Comparison of ENCODE assay signal across 18 cellular contexts in the genomic region with DNA sequence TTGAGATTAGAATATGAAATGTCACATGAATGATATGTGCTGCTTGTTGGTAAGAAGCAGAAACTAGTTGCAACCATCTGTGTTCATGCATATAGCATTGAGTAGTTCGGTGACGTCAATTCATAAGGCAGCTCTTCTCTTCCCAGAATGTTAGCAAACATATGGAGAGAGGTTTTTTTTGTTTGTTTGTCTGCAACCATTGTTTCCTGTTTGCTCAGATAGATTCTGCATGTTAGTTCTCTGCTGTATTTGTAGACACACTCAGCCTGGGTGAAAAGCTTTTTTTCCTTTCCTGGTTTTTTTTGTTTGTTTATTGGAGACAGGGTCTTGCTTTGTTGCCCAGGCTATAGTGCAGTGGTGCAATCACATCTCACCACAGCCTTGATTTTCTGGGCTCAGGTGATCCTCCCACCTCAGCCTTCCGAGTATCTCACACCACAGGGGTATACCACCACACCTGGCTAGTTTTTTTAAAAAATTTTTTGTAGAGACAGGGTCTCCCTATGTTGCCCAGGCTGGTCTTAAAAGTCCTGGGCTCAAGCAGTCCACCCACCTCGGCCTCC. TPM values are rescaled to one million over a fixed set of nuclear protein-coding genes. Genes with fewer than 3 reads are reported as not detected.
DNase-seq lines count a peak whose midpoint lies in the region; ATAC-seq, FAIRE-seq and TF ChIP-seq lines count a peak whose summit lies in the region.
"Had no signal": no experiment of that assay in that cellular context is flagged by ENCODE, and none has a peak within 500 bp of the region (broad histone marks: within the 10 kb centered on the region; RNA-seq: fewer than 3 reads in every experiment).

No MANE protein-coding gene starts in this region.

- ATAC-seq in HepG2 (no peak; the same call in 2 of the 3 replicates), right lobe of liver (no peak)
- ATAC-seq in activated CD4-positive, CD25-positive, alpha-beta regulatory T cell treated with anti-CD3 and anti-CD28 coated beads, Interleukin-2, amount 50 U/mL, for 24 hours: no peak
- ATAC-seq: SK-N-SH treated with all-trans-retinoic acid at 6 μM for 48 hours had no signal

- peaks cover 2% of the 10 kb centered on the region for H3K79me2 ChIP-seq in HepG2 (ENCODE audit: insufficient read depth, low read length)

- H2AFZ ChIP-seq in HepG2 (ENCODE audit: low read length): no peak overlapping the region

- H3K4me3 ChIP-seq in HepG2 (replicated peaks in 1 of 3; ENCODE audit: insufficient read depth in 1 of 3, low read depth in 2 of 3, low read length in 3 of 3) (no peak overlapping the region), right lobe of liver (no peak overlapping the region)

- FAIRE-seq in HepG2 (lab: Jason Lieb, UNC): no peak
- FAIRE-seq: GM19239, H1 had no signal

- in situ Hi-C loops in HepG2 (cut with HindIII; ENCODE audit: extremely low pct_ligation_motif_present, low pct_unique_long_range_greater_than_20kb): no loop called here

- H3K27me3 Mint-ChIP-seq in IgD-negative memory B cell (no peaks in the 10 kb centered on the region), endothelial cell (ENCODE audit: unreplicated experiment) (no peaks in the 10 kb centered on the region)

- TF ChIP-seq POLR2A in HepG2 (IDR thresholded peaks at IDR 0.05; ENCODE audit: insufficient read depth in 1 of 2, low read depth in 2 of 2, low read length in 2 of 2): no peak
- TF ChIP-seq POLR2A in right lobe of liver (IDR thresholded peaks at IDR 0.05): no peak

- no peak overlapping the region for H3K4me2 ChIP-seq in HepG2 (ENCODE audit: low read depth, low read length)

- H3K27ac Mint-ChIP-seq in IgD-negative memory B cell: peak overlapping the region in 2 of 3 donors; percentile 21 to 82
- peak overlapping the region; percentile 39 for H3K27ac Mint-ChIP-seq in endothelial cell (ENCODE audit: unreplicated experiment)

- peaks cover 28 to 74% of the 10 kb centered on the region in 2 experiments for H3K36me3 ChIP-seq in HepG2 (replicated peaks in 1 of 2; ENCODE audit: control insufficient read depth in 1 of 2, insufficient read depth in 2 of 2, low read length in 2 of 2)
- peaks cover 17 to 78% (median 32%) of the 10 kb centered on the region in 4 donors for H3K36me3 ChIP-seq in right lobe of liver

- H3K27ac ChIP-seq in HepG2 (ENCODE audit: extremely low read length, insufficient read depth, low read length): no peak overlapping the region
- no peak overlapping the region for H3K27ac ChIP-seq in right lobe of liver
- H3K27ac ChIP-seq: C4-2B had no signal

- no peak for TF ChIP-seq RAD21 in HepG2 (CRISPR knock-in tag; IDR thresholded peaks at IDR 0.05)

- H4K20me1 ChIP-seq in HepG2 (ENCODE audit: insufficient read depth, low read length): no peaks in the 10 kb centered on the region; the same call in 1 of the 2 replicates

- no peaks in the 10 kb centered on the region for H3K9me3 Mint-ChIP-seq in IgD-negative memory B cell
- no peaks in the 10 kb centered on the region for H3K9me3 Mint-ChIP-seq in endothelial cell (ENCODE audit: unreplicated experiment)

- H3K27me3 ChIP-seq in HepG2 (ENCODE audit: control insufficient read depth in 1 of 2, insufficient read depth in 2 of 2, low read length in 2 of 2): no peaks in the 10 kb centered on the region; a peak in 1 of 5 replicates
- no peaks in the 10 kb centered on the region for H3K27me3 ChIP-seq in right lobe of liver

- no peak for DNase-seq in HepG2 (ENCODE audit: low spot score)
- DNase-seq in right lobe of liver: no peak
- DNase-seq in endothelial cell (ENCODE audit: low spot score): no peak
- DNase-seq in kidney glomerular epithelial cell (lab: John Stamatoyannopoulos, UW): no peak
- DNase-seq in activated CD4-positive, alpha-beta T cell treated with anti-CD3 and anti-CD28 coated beads for 4 hours: no peak
- DNase-seq: KBM-7; NCI-H1436; NCI-H2107; NCI-H226; NCI-H526 treated with DMSO at 0.1 percent for 48 hours; NK-92 treated with Interleukin-12 subunit alpha and Interleukin-12 subunit beta, amount 100 ng/mL, for 24 hours; SHP77 treated with DMSO at 0.1 percent for 48 hours had no signal

- intact Hi-C loops in HepG2 (cut with micrococcal nuclease; ENCODE audit: unreplicated experiment) (no loop called here), right lobe of liver (cut with DNase I) (no loop called here)

- H3K4me1 ChIP-seq in HepG2 (ENCODE audit: insufficient read depth, low read length) (peaks cover 13% of the 10 kb centered on the region), right lobe of liver (no peaks in the 10 kb centered on the region)

- no peaks in the 10 kb centered on the region for H3K9me3 ChIP-seq in HepG2 (ENCODE audit: low read length)
- no peaks in the 10 kb centered on the region for H3K9me3 ChIP-seq in right lobe of liver

- 92% methylated on average over 4 of the region's 4 CpGs for WGBS in HepG2 (ENCODE audit: low lambda C conversion rate)
- 100% methylated on average over 4 of the region's 4 CpGs for WGBS in right lobe of liver (ENCODE audit: insufficient coverage, low coverage, low lambda C conversion rate, missing lambda C conversion rate)

- POLR2A ChIA-PET in HepG2 (lab: Yijun Ruan, JAX): interaction anchor here (1.1 kb wide), 2 partner anchors 16 to 17 kb away, joined by 5 to 8 read pairs; no protein-coding TSS in a partner anchor

- no peak for TF ChIP-seq EP300 in HepG2 (IDR thresholded peaks at IDR 0.05; ENCODE audit: low read depth in 2 of 2, low read length in 2 of 2)
- TF ChIP-seq EP300 in HepG2 (CRISPR knock-in tag; IDR thresholded peaks at IDR 0.05; ENCODE audit: borderline replicate concordance): no peak

- CTCF ChIA-PET in HepG2 (lab: Yijun Ruan, JAX; ENCODE audit: low intra/inter-chr PET ratio, low total read pairs): no interaction called here

- TF ChIP-seq CTCF in HepG2 (CRISPR knock-in tag; IDR thresholded peaks at IDR 0.05): no peak
- TF ChIP-seq CTCF in right lobe of liver (IDR thresholded peaks at IDR 0.05): no peak
- no peak for TF ChIP-seq CTCF in endothelial cell (IDR thresholded peaks at IDR 0.05; ENCODE audit: unreplicated experiment)

- no peak overlapping the region for H3K4me3 Mint-ChIP-seq in IgD-negative memory B cell
- H3K4me3 Mint-ChIP-seq in endothelial cell (ENCODE audit: unreplicated experiment): no peak overlapping the region

- H3K4me1 Mint-ChIP-seq in IgD-negative memory B cell (no peaks in the 10 kb centered on the region), endothelial cell (ENCODE audit: unreplicated experiment) (no peaks in the 10 kb centered on the region)

- BruUV-seq in HepG2 (replicated peaks; lab: Mats Ljungman, UMichigan): no TSS peak

- no peak overlapping the region for H3K9ac ChIP-seq in HepG2 (ENCODE audit: insufficient read depth, low read depth, low read length)

- H3K36me3 Mint-ChIP-seq in IgD-negative memory B cell (peaks cover 4% of the 10 kb centered on the region), endothelial cell (ENCODE audit: low read depth, unreplicated experiment) (peaks cover 54% of the 10 kb centered on the region)

TF ChIP-seq in HepG2, 621 proteins besides CTCF, POLR2A, EP300 and RAD21:
- no peak for TF ChIP-seq THYN1 (CRISPR knock-in tag; IDR thresholded peaks at IDR 0.05; ENCODE audit: borderline replicate concordance, low read depth)
- no peak for TF ChIP-seq FOXP1 (IDR thresholded peaks at IDR 0.05)
- peak; percentile 43; the same call in 1 of the 2 replicates for TF ChIP-seq FOXP1 (CRISPR knock-in tag; IDR thresholded peaks at IDR 0.05)
- TF ChIP-seq ZNF121 (CRISPR knock-in tag; IDR thresholded peaks at IDR 0.05): peak; percentile 78

RNA-seq across cellular contexts. Expression of gene WSB1, which starts 16.7 kb away (rescaled TPM):
- total RNA-seq in HepG2 (2016; rRNA removed; fragmentation: Illumina TruSeq; extraction: Trizol) (81.3 and 93.3 TPM in 2 replicates), right lobe of liver (10 to 100 TPM; 28.3 to 97.6 (median 35.0) TPM), endothelial cell (ENCODE audit: unreplicated experiment) (443 TPM)
- 26.6 and 31.7 TPM in 2 replicates for total RNA-seq in HepG2 (2016; cell fraction: cytosol; rRNA removed; fragmentation: Illumina TruSeq; extraction: Trizol; ENCODE audit: low read depth)
- total RNA-seq in HepG2 (2016; cell fraction: insoluble cytoplasmic fraction; rRNA removed; fragmentation: Illumina TruSeq; extraction: Trizol): 77.2 and 87.4 TPM in 2 replicates
- total RNA-seq in HepG2 (2016; cell fraction: membrane; rRNA removed; fragmentation: Illumina TruSeq; extraction: Trizol): 21.0 and 21.8 TPM in 2 replicates
- total RNA-seq in HepG2 (2016; cell fraction: nucleus; rRNA removed; fragmentation: Illumina TruSeq; extraction: Trizol): 85.9 and 97.4 TPM in 2 replicates
- polyA plus RNA-seq in HepG2 (2011; rRNA removed) (253 and 294 TPM in 2 replicates), IgD-negative memory B cell (261 TPM)
- polyA plus RNA-seq in HepG2 (2011; cell fraction: cytosol; rRNA removed): 120 and 143 TPM in 2 replicates
- 1,276 and 1,394 TPM in 2 replicates for polyA plus RNA-seq in HepG2 (2011; cell fraction: nucleus; rRNA removed)
- 89.4 and 114 TPM in 2 replicates for polyA plus RNA-seq in HepG2 (2012)
- 1.8 and 1.9 TPM in 2 replicates for polyA plus RNA-seq in HepG2 (2016; cell fraction: cytosol; fragmentation: Illumina TruSeq; extraction: Trizol; ENCODE audit: low read depth)
- 71.2 and 71.6 TPM in 2 replicates for polyA plus RNA-seq in HepG2 (2016; cell fraction: insoluble cytoplasmic fraction; fragmentation: Illumina TruSeq; extraction: Trizol; ENCODE audit: low read depth)
- polyA plus RNA-seq in HepG2 (2016; cell fraction: membrane; fragmentation: Illumina TruSeq; extraction: Trizol; ENCODE audit: low read depth): 3.9 and 4.5 TPM in 2 replicates
- 181 and 184 TPM in 2 replicates for polyA plus RNA-seq in HepG2 (2016; cell fraction: nucleus; fragmentation: Illumina TruSeq; extraction: Trizol; ENCODE audit: insufficient read depth, low read depth)
- 35.0 and 79.1 TPM in 2 replicates for polyA minus RNA-seq in HepG2 (2011; rRNA and poly(A)+ RNA removed; ENCODE audit: low replicate concordance)
- polyA minus RNA-seq in HepG2 (2011; cell fraction: cytosol; rRNA and poly(A)+ RNA removed): 52.6 and 57.0 TPM in 2 replicates
- polyA minus RNA-seq in HepG2 (2011; cell fraction: nucleus; rRNA and poly(A)+ RNA removed): 216 and 246 TPM in 2 replicates
